Comparison of ENCODE assay signal across 8 cellular contexts in the genomic region with DNA sequence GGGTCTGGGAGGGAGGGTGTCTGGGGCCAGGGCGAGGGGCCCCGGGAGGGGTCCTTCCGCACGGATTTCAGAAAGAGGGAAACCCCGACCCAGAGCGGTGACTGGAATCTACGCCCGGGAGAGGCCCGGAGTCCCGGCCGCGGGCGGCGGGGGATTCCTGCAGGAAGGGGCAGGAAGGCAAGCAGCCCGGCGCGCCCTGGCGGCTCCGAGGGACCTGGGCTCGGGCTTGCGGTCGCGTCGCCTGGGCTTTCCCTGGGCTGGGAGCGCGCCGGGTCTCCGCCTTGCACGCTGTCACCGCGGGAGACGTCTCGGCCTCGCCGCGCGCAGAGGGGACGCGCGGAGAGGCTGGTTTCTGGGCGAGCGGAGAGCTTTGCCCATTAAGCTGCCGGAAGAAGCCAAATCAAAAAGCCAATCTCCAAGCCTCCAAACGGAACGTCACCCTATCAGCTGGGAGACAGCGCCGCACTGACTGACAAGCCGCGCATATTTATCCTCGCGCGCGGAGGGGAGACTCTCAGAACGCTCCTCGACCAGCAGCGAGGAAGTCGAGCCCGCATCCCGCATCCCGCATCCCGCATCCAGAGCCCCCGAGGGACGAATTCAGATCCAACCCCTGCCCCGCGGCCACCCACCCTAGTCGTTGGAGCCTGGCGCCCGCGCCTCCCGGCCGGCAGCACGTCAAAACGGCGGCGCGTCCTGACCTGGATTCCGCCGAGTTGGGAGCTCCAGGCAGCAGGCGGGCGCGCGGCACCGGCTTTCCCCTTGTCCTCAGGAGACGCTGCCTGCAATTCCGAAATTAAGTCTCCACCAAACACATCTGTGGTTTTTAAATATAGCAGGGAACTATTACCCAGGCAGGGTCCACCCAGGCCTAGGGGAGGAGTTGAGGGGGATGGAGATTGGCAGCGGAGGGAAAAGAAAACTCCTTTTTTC. TPM values are rescaled to one million over a fixed set of nuclear protein-coding genes. Genes with fewer than 3 reads are reported as not detected.
DNase-seq lines count a peak whose midpoint lies in the region; ATAC-seq and TF ChIP-seq lines count a peak whose summit lies in the region.

A gene with protein sequence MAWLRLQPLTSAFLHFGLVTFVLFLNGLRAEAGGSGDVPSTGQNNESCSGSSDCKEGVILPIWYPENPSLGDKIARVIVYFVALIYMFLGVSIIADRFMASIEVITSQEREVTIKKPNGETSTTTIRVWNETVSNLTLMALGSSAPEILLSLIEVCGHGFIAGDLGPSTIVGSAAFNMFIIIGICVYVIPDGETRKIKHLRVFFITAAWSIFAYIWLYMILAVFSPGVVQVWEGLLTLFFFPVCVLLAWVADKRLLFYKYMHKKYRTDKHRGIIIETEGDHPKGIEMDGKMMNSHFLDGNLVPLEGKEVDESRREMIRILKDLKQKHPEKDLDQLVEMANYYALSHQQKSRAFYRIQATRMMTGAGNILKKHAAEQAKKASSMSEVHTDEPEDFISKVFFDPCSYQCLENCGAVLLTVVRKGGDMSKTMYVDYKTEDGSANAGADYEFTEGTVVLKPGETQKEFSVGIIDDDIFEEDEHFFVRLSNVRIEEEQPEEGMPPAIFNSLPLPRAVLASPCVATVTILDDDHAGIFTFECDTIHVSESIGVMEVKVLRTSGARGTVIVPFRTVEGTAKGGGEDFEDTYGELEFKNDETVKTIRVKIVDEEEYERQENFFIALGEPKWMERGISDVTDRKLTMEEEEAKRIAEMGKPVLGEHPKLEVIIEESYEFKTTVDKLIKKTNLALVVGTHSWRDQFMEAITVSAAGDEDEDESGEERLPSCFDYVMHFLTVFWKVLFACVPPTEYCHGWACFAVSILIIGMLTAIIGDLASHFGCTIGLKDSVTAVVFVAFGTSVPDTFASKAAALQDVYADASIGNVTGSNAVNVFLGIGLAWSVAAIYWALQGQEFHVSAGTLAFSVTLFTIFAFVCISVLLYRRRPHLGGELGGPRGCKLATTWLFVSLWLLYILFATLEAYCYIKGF (minus strand): TSS at position 344 of the 933 bp plus-strand sequence. CDS start 20,529 bp downstream, outside the sequence.

- H3K27ac ChIP-seq in CD4-positive, alpha-beta T cell (ENCODE audit: low read depth, low read length): no peak within 1 kb of the TSS

- no peak for TF ChIP-seq CTCF in CD4-positive, alpha-beta T cell (IDR thresholded peaks at IDR 0.05)
- TF ChIP-seq CTCF in glutamatergic neuron (IDR thresholded peaks at IDR 0.05; ENCODE audit: partially characterized antibody, unreplicated experiment): no peak

- POLR2A ChIA-PET in CD4-positive, alpha-beta T cell (lab: Charles Lee): no interaction called here

- H3K9me3 Mint-ChIP-seq in CD4-positive, alpha-beta T cell: no peaks in the 10 kb centered on the region
- no peaks in the 10 kb centered on the region for H3K9me3 Mint-ChIP-seq in activated naive CD4-positive, alpha-beta T cell treated with anti-CD3 and anti-CD28 coated beads, Interleukin-2, amount 50 U/mL, for 24 hours
- H3K9me3 Mint-ChIP-seq in glutamatergic neuron (ENCODE audit: unreplicated experiment): peaks cover 10% of the 10 kb centered on the region

- intact Hi-C loops in CD4-positive, alpha-beta T cell (cut with DNase I, micrococcal nuclease): no loop called here

- no peaks in the 10 kb centered on the region for H3K36me3 Mint-ChIP-seq in CD4-positive, alpha-beta T cell (ENCODE audit: low read depth)
- H3K36me3 Mint-ChIP-seq in activated naive CD4-positive, alpha-beta T cell treated with anti-CD3 and anti-CD28 coated beads, Interleukin-2, amount 50 U/mL, for 24 hours: no peaks in the 10 kb centered on the region
- H3K36me3 Mint-ChIP-seq in glutamatergic neuron (ENCODE audit: unreplicated experiment): no peaks in the 10 kb centered on the region

- no peak for ATAC-seq in CD4-positive, alpha-beta T cell (ENCODE audit: poor library complexity)
- peak; percentile 42 for ATAC-seq in GM19351 (IDR thresholded peaks at IDR 0.05; ENCODE audit: unreplicated experiment)
- no peak for ATAC-seq in HG03025 (IDR thresholded peaks at IDR 0.05; ENCODE audit: low FRiP score, unreplicated experiment)

- peaks cover 11% of the 10 kb centered on the region for H3K4me1 Mint-ChIP-seq in CD4-positive, alpha-beta T cell (ENCODE audit: low read depth)
- H3K4me1 Mint-ChIP-seq in activated naive CD4-positive, alpha-beta T cell treated with anti-CD3 and anti-CD28 coated beads, Interleukin-2, amount 50 U/mL, for 24 hours: peaks cover 26% of the 10 kb centered on the region
- peaks cover 2% of the 10 kb centered on the region for H3K4me1 Mint-ChIP-seq in glutamatergic neuron (ENCODE audit: low read depth, unreplicated experiment)

- H3K9me3 ChIP-seq in CD4-positive, alpha-beta T cell (ENCODE audit: control insufficient read depth, low read length): no peaks in the 10 kb centered on the region

- H3K27me3 Mint-ChIP-seq in CD4-positive, alpha-beta T cell: peaks cover 73% of the 10 kb centered on the region
- H3K27me3 Mint-ChIP-seq in activated naive CD4-positive, alpha-beta T cell treated with anti-CD3 and anti-CD28 coated beads, Interleukin-2, amount 50 U/mL, for 24 hours: peaks cover 42% of the 10 kb centered on the region
- peaks cover 7% of the 10 kb centered on the region for H3K27me3 Mint-ChIP-seq in glutamatergic neuron (ENCODE audit: unreplicated experiment)

- DNase-seq in CD4-positive, alpha-beta T cell: no peak
- peak; percentile 24 for DNase-seq in NCI-H187 treated with DMSO at 0.1 percent for 48 hours (lab: John Stamatoyannopoulos, UW)
- peak; percentile 79 for DNase-seq in glutamatergic neuron
- peak in 49 of 56 donors; percentile 5 to 86 (median 62) for DNase-seq in nucleus accumbens (lab: John Stamatoyannopoulos, UW)
- no peak for DNase-seq in NCI-H774 (lab: John Stamatoyannopoulos, UW)

- H3K27ac Mint-ChIP-seq in CD4-positive, alpha-beta T cell: no peak within 1 kb of the TSS
- no peak within 1 kb of the TSS for H3K27ac Mint-ChIP-seq in activated naive CD4-positive, alpha-beta T cell treated with anti-CD3 and anti-CD28 coated beads, Interleukin-2, amount 50 U/mL, for 24 hours
- peak within 1 kb of the TSS; percentile 66 for H3K27ac Mint-ChIP-seq in glutamatergic neuron (ENCODE audit: unreplicated experiment)

- CTCF ChIA-PET in CD4-positive, alpha-beta T cell (lab: Charles Lee): no interaction called here

- H3K27me3 ChIP-seq in CD4-positive, alpha-beta T cell (ENCODE audit: control insufficient read depth, insufficient read depth, low read length): peaks cover 69% of the 10 kb centered on the region

- H3K4me3 Mint-ChIP-seq in CD4-positive, alpha-beta T cell: peak within 1 kb of the TSS; percentile 66
- H3K4me3 Mint-ChIP-seq in activated naive CD4-positive, alpha-beta T cell treated with anti-CD3 and anti-CD28 coated beads, Interleukin-2, amount 50 U/mL, for 24 hours: peak within 1 kb of the TSS; percentile 83
- H3K4me3 Mint-ChIP-seq in glutamatergic neuron (ENCODE audit: unreplicated experiment): peak within 1 kb of the TSS; percentile 98

RNA-seq across cellular contexts. Expression of the gene that starts here (rescaled TPM):
- not detected for total RNA-seq in CD4-positive, alpha-beta T cell
- total RNA-seq in glutamatergic neuron (ENCODE audit: unreplicated experiment): 9.8 TPM

Comparison
In these comparisons a context has a peak if more than half of its experiments do, and no peak if none do; other contexts are left out.
1. RNA of the gene that starts here (total RNA-seq): 9.8 TPM in glutamatergic neuron (single experiment); not detected in CD4-positive, alpha-beta T cell; every median in the first group is over 10 times any median in the second.
2. DNase-seq: peak in NCI-H187 treated with DMSO at 0.1 percent for 48 hours (single experiment), glutamatergic neuron (single experiment) and nucleus accumbens (49 of 56); none in CD4-positive, alpha-beta T cell (0 of 10) and NCI-H774 (single experiment).
3. Peak in every context shown above with its lines, with median percentiles within 50 percentile points of each other: H3K4me3 Mint-ChIP-seq.